13 cellular contexts compared by ENCODE assay signal in the genomic region with DNA sequence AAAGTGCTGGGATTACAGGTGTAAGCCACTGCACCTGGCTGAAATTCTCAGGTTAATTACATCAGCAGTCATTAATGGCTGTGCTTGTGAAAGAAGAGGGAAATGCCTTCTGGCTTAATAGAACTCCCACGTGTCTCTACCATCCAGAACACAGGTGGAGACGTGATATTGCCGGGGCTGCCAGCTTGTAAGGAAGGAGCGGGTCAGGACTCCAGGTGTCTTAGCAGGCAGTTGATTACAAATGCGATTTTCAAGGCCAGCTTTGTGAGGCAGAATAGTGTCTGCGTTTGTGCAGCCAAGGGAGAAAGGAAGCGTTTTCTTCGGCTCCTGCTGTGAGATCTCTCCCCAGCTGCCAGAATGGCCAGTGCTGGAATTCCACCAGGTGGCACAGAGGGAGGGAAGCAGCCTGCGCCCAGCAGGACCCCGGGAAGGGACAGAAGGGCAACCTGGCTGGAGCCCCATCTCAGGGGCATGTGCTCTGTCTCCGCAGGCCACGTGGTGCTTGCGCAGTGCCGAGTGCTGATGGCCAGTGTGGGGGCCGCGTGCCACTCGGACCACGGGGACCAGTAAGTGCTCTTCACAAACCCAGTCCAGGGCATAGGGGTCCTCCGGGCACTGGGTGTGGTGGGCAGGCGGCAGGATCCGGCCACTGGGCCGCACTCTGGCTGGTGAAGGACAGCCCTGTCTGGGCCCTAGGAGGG. TPM values are rescaled to one million over a fixed set of nuclear protein-coding genes. Genes with fewer than 3 reads are reported as not detected.
DNase-seq lines count a peak whose midpoint lies in the region; ATAC-seq, FAIRE-seq and TF ChIP-seq lines count a peak whose summit lies in the region.
"Had no signal": no experiment of that assay in that cellular context is flagged by ENCODE, and none has a peak within 500 bp of the region (broad histone marks: within the 10 kb centered on the region; RNA-seq: fewer than 3 reads in every experiment).

No MANE protein-coding gene starts in this region.

- no peaks in the 10 kb centered on the region for H3K36me3 ChIP-seq in small intestine (ENCODE audit: control insufficient read depth in 2 of 2, insufficient read depth in 2 of 2, low read length in 2 of 2)

- H3K9me3 ChIP-seq in small intestine (ENCODE audit: control insufficient read depth, low read depth) = no peaks in the 10 kb centered on the region
- H3K9me3 ChIP-seq: neutrophil had no signal

- H3K4me3 ChIP-seq in epithelial cell of esophagus (ENCODE audit: low read length) (no peak overlapping the region), small intestine (ENCODE audit: low read depth in 1 of 2, low read length in 2 of 2) (no peak overlapping the region)

- WGBS in small intestine, 3 donors = 42 to 80% (median 62%) methylated on average over 22 of the region's 22 CpGs

- H3K4me1 ChIP-seq in small intestine (ENCODE audit: control insufficient read depth in 2 of 2, insufficient read depth in 1 of 2, low read depth in 1 of 2, low read length in 1 of 2) = no peaks in the 10 kb centered on the region

- H3K4me3 Mint-ChIP-seq in activated T-cell treated with anti-CD3 and anti-CD28 coated beads, Interleukin-2, amount 50 U/mL, for 24 hours = no peak overlapping the region

- peak overlapping the region in 1 of 2 donors; percentile 19 for H3K27ac ChIP-seq in small intestine (ENCODE audit: low read depth in 1 of 2, low read length in 1 of 2)
- H3K27ac ChIP-seq: neutrophil had no signal

- TF ChIP-seq CTCF in epithelial cell of esophagus (IDR thresholded peaks at IDR 0.05; ENCODE audit: insufficient read depth, low read depth, low read length, missing control alignments) = no peak

- H3K27me3 ChIP-seq in small intestine (ENCODE audit: control insufficient read depth in 2 of 2, insufficient read depth in 2 of 2, low read length in 2 of 2) = no peaks in the 10 kb centered on the region

- peak; percentile 29 for DNase-seq in activated T-cell treated with anti-CD3 and anti-CD28 coated beads, Interleukin-2, amount 50 U/mL, for 24 hours
- no peak for DNase-seq in activated T-cell treated with anti-CD3 and anti-CD28 coated beads, Interleukin-2, amount 50 U/mL, for 48 hours
- peak; percentile 67 for DNase-seq in NCI-H2196 (lab: John Stamatoyannopoulos, UW; ENCODE audit: unreplicated experiment)
- peak; percentile 71 for DNase-seq in epithelial cell of esophagus (ENCODE audit: low read depth)
- peak; percentile 30 for DNase-seq in small intestine
- DNase-seq in DMS153 treated with DMSO at 0.1 percent for 48 hours (lab: John Stamatoyannopoulos, UW; ENCODE audit: unreplicated experiment) = no peak
- DNase-seq: activated CD4-positive, alpha-beta T cell treated with anti-CD3 and anti-CD28 coated beads for 48 hours; effector CD4-positive, alpha-beta T cell; SW 1271 had no signal

- H3K4me1 Mint-ChIP-seq in activated T-cell treated with anti-CD3 and anti-CD28 coated beads, Interleukin-2, amount 50 U/mL, for 24 hours (ENCODE audit: low read depth) = peaks cover 3% of the 10 kb centered on the region

- peaks cover 64% of the 10 kb centered on the region for H3K36me3 Mint-ChIP-seq in activated T-cell treated with anti-CD3 and anti-CD28 coated beads, Interleukin-2, amount 50 U/mL, for 24 hours (ENCODE audit: low read depth)

- no peak for FAIRE-seq in small intestine (lab: Jason Lieb, UNC)

- H3K9me3 Mint-ChIP-seq in activated T-cell treated with anti-CD3 and anti-CD28 coated beads, Interleukin-2, amount 50 U/mL, for 24 hours = no peaks in the 10 kb centered on the region

- peak overlapping the region; percentile 29 for H3K27ac Mint-ChIP-seq in activated T-cell treated with anti-CD3 and anti-CD28 coated beads, Interleukin-2, amount 50 U/mL, for 24 hours

- H3K27me3 Mint-ChIP-seq in activated T-cell treated with anti-CD3 and anti-CD28 coated beads, Interleukin-2, amount 50 U/mL, for 24 hours = no peaks in the 10 kb centered on the region

- ATAC-seq in esophagus mucosa = no peak
- no peak for ATAC-seq in HG02759 (IDR thresholded peaks at IDR 0.05; ENCODE audit: unreplicated experiment)
- ATAC-seq: left lobe of liver had no signal

RNA-seq across cellular contexts. Expression of a gene that starts 3.7 kb away (rescaled TPM):
- under 1 TPM in 2 of 3 donors, not detected in 1; 0.54 to 0.64 TPM for polyA plus RNA-seq in small intestine
- total RNA-seq in esophagus mucosa = 0.40 TPM

RNA-seq across cellular contexts. Expression of a gene that starts 35.7 kb away (rescaled TPM):
- 10 to 100 TPM; 12.7 to 28.8 (median 23.9) TPM for polyA plus RNA-seq in small intestine
- total RNA-seq in esophagus mucosa = 8.9 TPM

RNA-seq across cellular contexts. Expression of a gene that starts 42.0 kb away (rescaled TPM):
- polyA plus RNA-seq in small intestine = under 1 TPM in 1 of 3 donors, not detected in 2; 0.39 TPM
- 0.08 TPM for total RNA-seq in esophagus mucosa

Comparison
In these comparisons a context has a peak if more than half of its experiments do, and no peak if none do; other contexts are left out.
1. DNase-seq: peak in activated T-cell treated with anti-CD3 and anti-CD28 coated beads, Interleukin-2, amount 50 U/mL, for 24 hours (single experiment), NCI-H2196 (single experiment), epithelial cell of esophagus (single experiment) and small intestine (single experiment); none in activated T-cell treated with anti-CD3 and anti-CD28 coated beads, Interleukin-2, amount 50 U/mL, for 48 hours (0 of 2) and DMS153 treated with DMSO at 0.1 percent for 48 hours (single experiment).